17 cellular contexts compared by ENCODE assay signal in genomic region chr15:42510258-42511009, GRCh38. TPM values are rescaled to one million over a fixed set of nuclear protein-coding genes. Genes with fewer than 3 reads are reported as not detected.
A peak's percentile ranks its signal among the peaks of the same experiment; 100 is the strongest.
DNase-seq lines count a peak whose midpoint lies in the region; ATAC-seq and TF ChIP-seq lines count a peak whose summit lies in the region.
"Had no signal": no experiment of that assay in that cellular context is flagged by ENCODE, and none has a peak within 500 bp of the region (broad histone marks: within the 10 kb centered on the region; RNA-seq: fewer than 3 reads in every experiment).

No MANE protein-coding gene starts in this region.

- ATAC-seq in gastrocnemius medialis: no peak
- ATAC-seq: GM23338 had no signal

- no peaks in the 10 kb centered on the region for H3K27me3 ChIP-seq in adipocyte (replicated peaks; ENCODE audit: control insufficient read depth, insufficient read depth, low read length)
- no peaks in the 10 kb centered on the region for H3K27me3 ChIP-seq in gastrocnemius medialis
- H3K27me3 ChIP-seq: cardiac muscle cell had no signal

- peaks cover 2% of the 10 kb centered on the region for H3K4me1 Mint-ChIP-seq in activated T-helper 2 cell treated with anti-CD3 and anti-CD28 coated beads, Interferon-gamma antibody, Interleukin-2, Interleukin-4, amounts not matched to agents 10 μg/mL and 5 μg/mL and 100 μg/mL, durations not matched to agents 14 hours and 24 hours and 36 hours (ENCODE audit: low read depth)
- H3K4me1 Mint-ChIP-seq: GM23338 had no signal

- H3K4me3 Mint-ChIP-seq in activated T-helper 2 cell treated with anti-CD3 and anti-CD28 coated beads, Interferon-gamma antibody, Interleukin-2, Interleukin-4, amounts not matched to agents 10 μg/mL and 5 μg/mL and 100 μg/mL, durations not matched to agents 14 hours and 24 hours and 36 hours (ENCODE audit: low read depth): no peak overlapping the region
- H3K4me3 Mint-ChIP-seq: activated naive CD4-positive, alpha-beta T cell treated with anti-CD3 and anti-CD28 coated beads for 36 hours; endodermal cell; GM23338; T-helper 1 cell treated with Interleukin-12 subunit alpha and Interleukin-12 subunit beta and Interleukin-4 antibody, amounts not matched to agents 30 μg/mL and 1 μg/mL, for 36 hours; type B pancreatic cell had no signal

- H3K27ac Mint-ChIP-seq in activated T-helper 2 cell treated with anti-CD3 and anti-CD28 coated beads, Interferon-gamma antibody, Interleukin-2, Interleukin-4, amounts not matched to agents 10 μg/mL and 5 μg/mL and 100 μg/mL, durations not matched to agents 14 hours and 24 hours and 36 hours: no peak overlapping the region
- H3K27ac Mint-ChIP-seq: activated naive CD4-positive, alpha-beta T cell treated with anti-CD3 and anti-CD28 coated beads for 36 hours; endodermal cell; GM23338; T-helper 1 cell treated with Interleukin-12 subunit alpha and Interleukin-12 subunit beta and Interleukin-4 antibody, amounts not matched to agents 30 μg/mL and 1 μg/mL, for 36 hours; type B pancreatic cell had no signal

- peaks cover 19% of the 10 kb centered on the region for H3K36me3 ChIP-seq in adipocyte (ENCODE audit: control insufficient read depth, insufficient read depth, low read length, severe bottlenecking)
- H3K36me3 ChIP-seq in gastrocnemius medialis: peaks cover 0 to 22% of the 10 kb centered on the region in 2 donors

- no peaks in the 10 kb centered on the region for H3K9me3 Mint-ChIP-seq in activated T-helper 2 cell treated with anti-CD3 and anti-CD28 coated beads, Interferon-gamma antibody, Interleukin-2, Interleukin-4, amounts not matched to agents 10 μg/mL and 5 μg/mL and 100 μg/mL, durations not matched to agents 14 hours and 24 hours and 36 hours
- H3K9me3 Mint-ChIP-seq: activated naive CD4-positive, alpha-beta T cell treated with anti-CD3 and anti-CD28 coated beads for 36 hours; endodermal cell; GM23338; T-helper 1 cell treated with Interleukin-12 subunit alpha and Interleukin-12 subunit beta and Interleukin-4 antibody, amounts not matched to agents 30 μg/mL and 1 μg/mL, for 36 hours; type B pancreatic cell had no signal

- no peaks in the 10 kb centered on the region for H3K27me3 Mint-ChIP-seq in activated T-helper 2 cell treated with anti-CD3 and anti-CD28 coated beads, Interferon-gamma antibody, Interleukin-2, Interleukin-4, amounts not matched to agents 10 μg/mL and 5 μg/mL and 100 μg/mL, durations not matched to agents 14 hours and 24 hours and 36 hours (ENCODE audit: low read depth)
- H3K27me3 Mint-ChIP-seq: type B pancreatic cell had no signal

- peak; percentile 26 for DNase-seq in EH (ENCODE audit: low read depth)
- DNase-seq in adipocyte (ENCODE audit: low read depth): no peak
- DNase-seq in fibroblast of villous mesenchyme (ENCODE audit: low read depth): peak; percentile 8
- DNase-seq in gastrocnemius medialis: no peak
- DNase-seq in GM19238 (ENCODE audit: insufficient read length, low spot score): no peak
- no peak for DNase-seq in activated T-helper 2 cell treated with anti-CD3 and anti-CD28 coated beads, Interferon-gamma antibody, Interleukin-2, Interleukin-4, amounts not matched to agents 10 μg/mL and 5 μg/mL and 100 μg/mL, durations not matched to agents 14 hours and 24 hours and 36 hours (ENCODE audit: low spot score)
- DNase-seq in NCI-H1694 (lab: John Stamatoyannopoulos, UW): no peak
- no peak for DNase-seq in SKM-1 (lab: John Stamatoyannopoulos, UW; ENCODE audit: unreplicated experiment)
- DNase-seq: activated CD4-positive, CD25-positive, alpha-beta regulatory T cell; activated naive CD4-positive, alpha-beta T cell treated with anti-CD3 and anti-CD28 coated beads for 36 hours; endodermal cell; kidney; RPMI8226 had no signal

- peak overlapping the region; percentile 57 for H3K4me3 ChIP-seq in adipocyte (ENCODE audit: low read length)
- no peak overlapping the region for H3K4me3 ChIP-seq in fibroblast of villous mesenchyme (ENCODE audit: low read depth, low read length)
- no peak overlapping the region for H3K4me3 ChIP-seq in gastrocnemius medialis
- H3K4me3 ChIP-seq: cardiac muscle cell, GM23338 had no signal

- peak overlapping the region; percentile 12 to 51 (median 16) for H3K27ac ChIP-seq in gastrocnemius medialis
- H3K27ac ChIP-seq: cardiac muscle cell had no signal

- no peaks in the 10 kb centered on the region for H3K9me3 ChIP-seq in adipocyte (ENCODE audit: control insufficient read depth, low read length)
- no peaks in the 10 kb centered on the region for H3K9me3 ChIP-seq in gastrocnemius medialis

- no peak for TF ChIP-seq POLR2A in gastrocnemius medialis (IDR thresholded peaks at IDR 0.05)

- TF ChIP-seq CTCF in fibroblast of villous mesenchyme (IDR thresholded peaks at IDR 0.05; ENCODE audit: insufficient read depth, low read depth, low read length) (no peak), gastrocnemius medialis (IDR thresholded peaks at IDR 0.05 in 4 of 5, conservative IDR thresholded peaks at IDR 0.05 in 1 of 5) (no peak)

- in situ Hi-C loops in gastrocnemius medialis (cut with MboI; ENCODE audit: low sequenced_read_pairs in 4 of 4): no loop called here

- H3K36me3 Mint-ChIP-seq in activated T-helper 2 cell treated with anti-CD3 and anti-CD28 coated beads, Interferon-gamma antibody, Interleukin-2, Interleukin-4, amounts not matched to agents 10 μg/mL and 5 μg/mL and 100 μg/mL, durations not matched to agents 14 hours and 24 hours and 36 hours (ENCODE audit: low read depth): peaks cover 34% of the 10 kb centered on the region

- H3K4me1 ChIP-seq in adipocyte (ENCODE audit: control insufficient read depth, insufficient read depth, low read length) (peaks cover 27% of the 10 kb centered on the region), gastrocnemius medialis (peaks cover 21 to 25% of the 10 kb centered on the region in 2 donors)

- intact Hi-C loops in gastrocnemius medialis (cut with DNase I; ENCODE audit: low total_unique reads): no loop called here
- intact Hi-C loops in activated T-helper 2 cell treated with anti-CD3 and anti-CD28 coated beads, Interferon-gamma antibody, Interleukin-2, Interleukin-4, amounts not matched to agents 10 μg/mL and 5 μg/mL and 100 μg/mL, durations not matched to agents 14 hours and 24 hours and 36 hours (cut with micrococcal nuclease): no loop called here

- no peak overlapping the region for H3K9ac ChIP-seq in adipocyte (ENCODE audit: low read length)

RNA-seq across cellular contexts. Expression of gene SNAP23, which starts 15.0 kb away (rescaled TPM):
- total RNA-seq in fibroblast of villous mesenchyme: 81.5 and 83.3 TPM in 2 replicates
- total RNA-seq in gastrocnemius medialis: 10 to 100 TPM; 26.7 to 74.3 (median 40.2) TPM
- total RNA-seq in activated T-helper 2 cell treated with anti-CD3 and anti-CD28 coated beads, Interferon-gamma antibody, Interleukin-2, Interleukin-4, amounts not matched to agents 10 μg/mL and 5 μg/mL and 100 μg/mL, durations not matched to agents 14 hours and 24 hours and 36 hours: 78.0 and 78.9 TPM in 2 replicates

RNA-seq across cellular contexts. Expression of gene ZNF106, which starts 19.5 kb away (rescaled TPM):
- total RNA-seq in fibroblast of villous mesenchyme: 74.1 and 90.2 TPM in 2 replicates
- 100 to 1,000 TPM; 340 to 487 (median 414) TPM for total RNA-seq in gastrocnemius medialis
- total RNA-seq in activated T-helper 2 cell treated with anti-CD3 and anti-CD28 coated beads, Interferon-gamma antibody, Interleukin-2, Interleukin-4, amounts not matched to agents 10 μg/mL and 5 μg/mL and 100 μg/mL, durations not matched to agents 14 hours and 24 hours and 36 hours: 64.1 and 65.8 TPM in 2 replicates

RNA-seq across cellular contexts. Expression of gene LRRC57, which starts 38.2 kb away (rescaled TPM):
- total RNA-seq in fibroblast of villous mesenchyme: 13.5 and 19.9 TPM in 2 replicates
- 10 to 100 TPM in 2 of 4 donors, 1 to 10 TPM in 2; 6.0 to 15.4 (median 10.0) TPM for total RNA-seq in gastrocnemius medialis
- 21.0 and 22.5 TPM in 2 replicates for total RNA-seq in activated T-helper 2 cell treated with anti-CD3 and anti-CD28 coated beads, Interferon-gamma antibody, Interleukin-2, Interleukin-4, amounts not matched to agents 10 μg/mL and 5 μg/mL and 100 μg/mL, durations not matched to agents 14 hours and 24 hours and 36 hours

RNA-seq across cellular contexts. Expression of gene HAUS2, which starts 38.2 kb away (rescaled TPM):
- total RNA-seq in fibroblast of villous mesenchyme: 25.9 and 26.7 TPM in 2 replicates
- 10 to 100 TPM; 24.7 to 31.9 (median 27.8) TPM for total RNA-seq in gastrocnemius medialis
- total RNA-seq in activated T-helper 2 cell treated with anti-CD3 and anti-CD28 coated beads, Interferon-gamma antibody, Interleukin-2, Interleukin-4, amounts not matched to agents 10 μg/mL and 5 μg/mL and 100 μg/mL, durations not matched to agents 14 hours and 24 hours and 36 hours: 42.9 and 45.5 TPM in 2 replicates

Comparison
In these comparisons a context has a peak if more than half of its experiments do, and no peak if none do; other contexts are left out.
1. DNase-seq: peak in EH (single experiment) and fibroblast of villous mesenchyme (single experiment); none in adipocyte (single experiment), gastrocnemius medialis (0 of 2), GM19238 (single experiment), activated T-helper 2 cell treated with anti-CD3 and anti-CD28 coated beads, Interferon-gamma antibody, Interleukin-2, Interleukin-4, amounts not matched to agents 10 μg/mL and 5 μg/mL and 100 μg/mL, durations not matched to agents 14 hours and 24 hours and 36 hours (single experiment), NCI-H1694 (single experiment) and SKM-1 (single experiment).